8 cellular contexts compared by ENCODE assay signal in the genomic region with DNA sequence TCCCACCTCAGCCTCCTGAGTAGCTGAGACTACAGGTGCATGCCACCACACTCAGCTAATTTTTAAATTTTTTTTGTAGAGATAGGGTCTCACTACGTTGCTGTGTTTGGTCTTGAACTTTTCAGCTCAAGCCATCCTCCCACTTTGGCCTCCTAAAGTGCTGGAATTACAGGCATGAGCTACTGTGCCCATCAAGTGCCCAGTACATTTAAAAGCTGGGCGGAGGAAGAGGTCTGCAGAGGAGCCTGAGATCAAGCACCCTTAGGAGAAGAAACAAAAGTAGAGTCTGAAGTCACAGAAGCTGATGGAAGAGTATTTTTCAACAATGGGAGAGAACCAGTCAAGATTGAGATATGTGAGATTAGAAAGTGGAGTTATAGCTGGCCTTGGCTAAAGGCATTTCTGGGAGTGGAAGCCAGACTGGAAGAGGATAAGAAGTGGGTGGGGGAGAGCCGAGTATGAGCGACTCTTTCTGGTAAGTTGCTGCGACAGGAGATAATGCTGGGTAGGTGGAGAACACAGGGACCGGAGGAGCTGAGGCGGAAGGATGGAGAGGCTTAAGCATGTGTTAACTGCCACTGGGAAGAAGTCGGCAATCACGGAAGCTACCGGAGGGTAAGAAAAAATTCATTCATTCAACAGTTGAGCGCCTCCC.
A peak's percentile ranks its signal among the peaks of the same experiment; 100 is the strongest.
DNase-seq lines count a peak whose midpoint lies in the region; ATAC-seq and FAIRE-seq lines count a peak whose summit lies in the region.

No MANE protein-coding gene starts in this region.

- no peaks in the 10 kb centered on the region for H3K27me3 ChIP-seq in iPS-18a (ENCODE audit: control insufficient read depth, insufficient read depth, low read length)
- no peaks in the 10 kb centered on the region for H3K27me3 ChIP-seq in stomach smooth muscle (ENCODE audit: control insufficient read depth in 1 of 2, insufficient read depth in 2 of 2, low read length in 2 of 2)

- no peaks in the 10 kb centered on the region for H3K4me1 ChIP-seq in iPS-18a (ENCODE audit: control insufficient read depth, low read depth, low read length)
- peaks cover 14% of the 10 kb centered on the region for H3K4me1 ChIP-seq in stomach smooth muscle (ENCODE audit: control insufficient read depth, insufficient read depth, low read length)

- H3K9ac ChIP-seq in iPS-18a (ENCODE audit: low read length) (peak overlapping the region; percentile 98), stomach smooth muscle (ENCODE audit: low read length in 2 of 2) (peak overlapping the region; percentile 93 to 99)

- H3K9me3 ChIP-seq in iPS-18a (ENCODE audit: control insufficient read depth, low read depth, low read length) = no peaks in the 10 kb centered on the region
- H3K9me3 ChIP-seq in stomach smooth muscle (ENCODE audit: control insufficient read depth in 2 of 2, low read length in 2 of 2) = no peaks in the 10 kb centered on the region

- peaks cover 20% of the 10 kb centered on the region for H3K36me3 ChIP-seq in iPS-18a (ENCODE audit: control insufficient read depth, low read depth, low read length)
- peaks cover 6 to 7% of the 10 kb centered on the region in 2 donors for H3K36me3 ChIP-seq in stomach smooth muscle (ENCODE audit: control insufficient read depth in 2 of 2, insufficient read depth in 2 of 2, low read length in 2 of 2)

- FAIRE-seq in RCC 7860 (lab: Jason Lieb, UNC) = no peak

- ATAC-seq in HG03097 (IDR thresholded peaks at IDR 0.05; ENCODE audit: low FRiP score, unreplicated experiment) = peak; percentile 6
- no peak for ATAC-seq in HG02870 (IDR thresholded peaks at IDR 0.05; ENCODE audit: unreplicated experiment)

- H3K27ac ChIP-seq in iPS-18a (ENCODE audit: low read length) (peak overlapping the region; percentile 45), stomach smooth muscle (ENCODE audit: low read length) (peak overlapping the region; percentile 95)

- H3K4me3 ChIP-seq in iPS-18a (ENCODE audit: low read length) (peak overlapping the region; percentile 87), stomach smooth muscle (ENCODE audit: low read length in 2 of 2) (peak overlapping the region; percentile 89 to 93)

- DNase-seq in GF-D8 (lab: John Stamatoyannopoulos, UW) = peak; percentile 70
- peak; percentile 12 for DNase-seq in activated naive CD4-positive, alpha-beta T cell treated with anti-CD3 and anti-CD28 coated beads, Interleukin-2, amount 50 U/mL, for 16 hours
- DNase-seq in SKM-1 (lab: John Stamatoyannopoulos, UW; ENCODE audit: unreplicated experiment) = no peak
- no peak for DNase-seq in RCC 7860 (ENCODE audit: low spot score)

Comparison
In these comparisons a context has a peak if more than half of its experiments do, and no peak if none do; other contexts are left out.
1. DNase-seq: peak in GF-D8 (single experiment) and activated naive CD4-positive, alpha-beta T cell treated with anti-CD3 and anti-CD28 coated beads, Interleukin-2, amount 50 U/mL, for 16 hours (single experiment); none in SKM-1 (single experiment) and RCC 7860 (single experiment).